ENCODE assay signal across 1 cellular context in the genomic region with DNA sequence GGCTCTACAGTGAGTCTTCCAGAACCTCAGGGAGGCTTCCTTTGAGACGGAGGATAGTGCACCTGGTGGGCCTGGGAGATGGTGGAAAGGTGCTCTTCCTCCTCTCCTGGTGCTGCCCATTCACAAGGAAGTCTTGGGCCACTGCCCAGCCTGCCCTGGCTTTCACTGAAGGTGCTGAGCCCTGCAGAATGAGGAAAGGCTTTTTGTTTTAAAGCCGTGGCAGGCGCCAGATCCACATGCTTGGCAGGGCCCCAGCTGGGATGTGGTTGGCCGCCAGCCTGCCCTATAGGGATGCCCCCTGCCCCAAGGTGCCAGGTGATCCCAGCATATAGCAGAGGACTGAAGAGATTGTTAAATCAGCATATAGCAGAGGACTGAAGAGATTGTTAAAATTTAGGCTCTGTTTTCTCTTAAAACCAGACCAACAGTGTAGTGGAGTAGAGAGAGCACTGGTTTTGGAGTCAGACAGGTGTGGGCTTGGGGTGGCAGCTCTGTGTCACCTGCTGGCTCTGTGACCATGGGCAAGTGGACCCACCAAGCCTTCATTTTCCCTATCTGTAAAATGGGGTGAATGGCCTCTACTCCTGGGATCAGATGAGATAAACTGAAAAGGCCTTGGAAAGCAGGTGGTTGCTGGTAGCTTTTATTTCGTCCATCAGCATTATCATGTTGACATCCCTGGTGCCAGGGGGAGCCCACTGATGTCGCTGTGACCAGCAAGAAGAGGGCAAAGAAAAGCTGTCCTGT.
TF ChIP-seq lines count a peak whose summit lies in the region.

No MANE protein-coding gene starts in this region.

TF ChIP-seq in GM23338, 12 proteins besides CTCF, POLR2A, EP300 and RAD21 (continued from another document):
- TF ChIP-seq JUNB (IDR thresholded peaks at IDR 0.05; ENCODE audit: unreplicated experiment): no peak
- TF ChIP-seq, protein P1, sequence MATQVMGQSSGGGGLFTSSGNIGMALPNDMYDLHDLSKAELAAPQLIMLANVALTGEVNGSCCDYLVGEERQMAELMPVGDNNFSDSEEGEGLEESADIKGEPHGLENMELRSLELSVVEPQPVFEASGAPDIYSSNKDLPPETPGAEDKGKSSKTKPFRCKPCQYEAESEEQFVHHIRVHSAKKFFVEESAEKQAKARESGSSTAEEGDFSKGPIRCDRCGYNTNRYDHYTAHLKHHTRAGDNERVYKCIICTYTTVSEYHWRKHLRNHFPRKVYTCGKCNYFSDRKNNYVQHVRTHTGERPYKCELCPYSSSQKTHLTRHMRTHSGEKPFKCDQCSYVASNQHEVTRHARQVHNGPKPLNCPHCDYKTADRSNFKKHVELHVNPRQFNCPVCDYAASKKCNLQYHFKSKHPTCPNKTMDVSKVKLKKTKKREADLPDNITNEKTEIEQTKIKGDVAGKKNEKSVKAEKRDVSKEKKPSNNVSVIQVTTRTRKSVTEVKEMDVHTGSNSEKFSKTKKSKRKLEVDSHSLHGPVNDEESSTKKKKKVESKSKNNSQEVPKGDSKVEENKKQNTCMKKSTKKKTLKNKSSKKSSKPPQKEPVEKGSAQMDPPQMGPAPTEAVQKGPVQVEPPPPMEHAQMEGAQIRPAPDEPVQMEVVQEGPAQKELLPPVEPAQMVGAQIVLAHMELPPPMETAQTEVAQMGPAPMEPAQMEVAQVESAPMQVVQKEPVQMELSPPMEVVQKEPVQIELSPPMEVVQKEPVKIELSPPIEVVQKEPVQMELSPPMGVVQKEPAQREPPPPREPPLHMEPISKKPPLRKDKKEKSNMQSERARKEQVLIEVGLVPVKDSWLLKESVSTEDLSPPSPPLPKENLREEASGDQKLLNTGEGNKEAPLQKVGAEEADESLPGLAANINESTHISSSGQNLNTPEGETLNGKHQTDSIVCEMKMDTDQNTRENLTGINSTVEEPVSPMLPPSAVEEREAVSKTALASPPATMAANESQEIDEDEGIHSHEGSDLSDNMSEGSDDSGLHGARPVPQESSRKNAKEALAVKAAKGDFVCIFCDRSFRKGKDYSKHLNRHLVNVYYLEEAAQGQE (IDR thresholded peaks at IDR 0.05; ENCODE audit: unreplicated experiment): no peak
- TF ChIP-seq NANOG (IDR thresholded peaks at IDR 0.05; ENCODE audit: borderline replicate concordance): no peak
- no peak for TF ChIP-seq EZH2 (IDR thresholded peaks at IDR 0.05; ENCODE audit: low read depth, unreplicated experiment)
- TF ChIP-seq, protein P2, sequence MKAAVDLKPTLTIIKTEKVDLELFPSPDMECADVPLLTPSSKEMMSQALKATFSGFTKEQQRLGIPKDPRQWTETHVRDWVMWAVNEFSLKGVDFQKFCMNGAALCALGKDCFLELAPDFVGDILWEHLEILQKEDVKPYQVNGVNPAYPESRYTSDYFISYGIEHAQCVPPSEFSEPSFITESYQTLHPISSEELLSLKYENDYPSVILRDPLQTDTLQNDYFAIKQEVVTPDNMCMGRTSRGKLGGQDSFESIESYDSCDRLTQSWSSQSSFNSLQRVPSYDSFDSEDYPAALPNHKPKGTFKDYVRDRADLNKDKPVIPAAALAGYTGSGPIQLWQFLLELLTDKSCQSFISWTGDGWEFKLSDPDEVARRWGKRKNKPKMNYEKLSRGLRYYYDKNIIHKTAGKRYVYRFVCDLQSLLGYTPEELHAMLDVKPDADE (IDR thresholded peaks at IDR 0.05): no peak
